1 cellular context compared by ENCODE assay signal in genomic region chr3:36993326-36994283, GRCh38.
TF ChIP-seq lines count a peak whose summit lies in the region.

Gene MLH1, plus strand, starts transcription at chr3:36993518. Its CDS starts 30 bp downstream, at chr3:36993548.

TF ChIP-seq in HCT116, 20 proteins besides CTCF, POLR2A, EP300 and RAD21 (continued from another document):
- 0 out of 2 replicates have a peak, but pooled peaks have one; percentile 5 for TF ChIP-seq CBX3 (IDR thresholded peaks at IDR 0.05; ENCODE audit: low read depth)
- no peak for TF ChIP-seq EZH2phosphoT487 (IDR thresholded peaks at IDR 0.05; ENCODE audit: borderline replicate concordance)
- TF ChIP-seq SP1 (IDR thresholded peaks at IDR 0.05; ENCODE audit: low read depth), result peak; percentile 100
- no peak for TF ChIP-seq EZH2 (IDR thresholded peaks at IDR 0.05)
- peak; percentile 80 for TF ChIP-seq ZFX (IDR thresholded peaks at IDR 0.05)
- no peak for TF ChIP-seq SRF (IDR thresholded peaks at IDR 0.05; ENCODE audit: low read depth)
- TF ChIP-seq FOSL1 (IDR thresholded peaks at IDR 0.05; ENCODE audit: low read depth), result no peak
- TF ChIP-seq YY1 (IDR thresholded peaks at IDR 0.05; ENCODE audit: extremely low read depth, insufficient replicate concordance, low read depth, low read length), result peak; percentile 94
- TF ChIP-seq TCF7L2 (IDR thresholded peaks at IDR 0.05; ENCODE audit: borderline replicate concordance, extremely low read depth, insufficient read depth, insufficient read length), result no peak
TF ChIP-seq in HCT116: peak in this region for 9.
